Comparison of ENCODE assay signal across 12 cellular contexts in genomic region chrX:9285342-9285771, GRCh38.
DNase-seq lines count a peak whose midpoint lies in the region; ATAC-seq and TF ChIP-seq lines count a peak whose summit lies in the region.
"Had no signal": no experiment of that assay in that cellular context is flagged by ENCODE, and none has a peak within 500 bp of the region (broad histone marks: within the 10 kb centered on the region; RNA-seq: fewer than 3 reads in every experiment).

No MANE protein-coding gene starts in this region.

- peak; percentile 78 for ATAC-seq in GM18511 (IDR thresholded peaks at IDR 0.05; ENCODE audit: unreplicated experiment)

- H3K36me3 Mint-ChIP-seq in MCF 10A (ENCODE audit: insufficient read depth, unreplicated experiment), result no peaks in the 10 kb centered on the region
- H3K36me3 Mint-ChIP-seq in progenitor cell of endocrine pancreas (ENCODE audit: insufficient read depth), result no peaks in the 10 kb centered on the region

- TF ChIP-seq CTCF in MCF 10A (IDR thresholded peaks at IDR 0.05; ENCODE audit: unreplicated experiment) (no peak), progenitor cell of endocrine pancreas (IDR thresholded peaks at IDR 0.05; ENCODE audit: unreplicated experiment) (no peak)

- CTCF ChIA-PET in MCF 10A (lab: Yijun Ruan, JAX), result no interaction called here

- BruUV-seq in MCF 10A (replicated peaks; lab: Mats Ljungman, UMichigan), result no TSS peak

- no peak overlapping the region for H3K4me3 Mint-ChIP-seq in MCF 10A (ENCODE audit: unreplicated experiment)
- no peak overlapping the region for H3K4me3 Mint-ChIP-seq in progenitor cell of endocrine pancreas (ENCODE audit: low read depth)

- POLR2A ChIA-PET in MCF 10A (lab: Yijun Ruan, JAX), result no interaction called here

- no peak overlapping the region for H3K27ac Mint-ChIP-seq in MCF 10A (ENCODE audit: low read depth, unreplicated experiment)
- no peak overlapping the region for H3K27ac Mint-ChIP-seq in progenitor cell of endocrine pancreas

- H3K4me1 Mint-ChIP-seq in MCF 10A (ENCODE audit: insufficient read depth, unreplicated experiment) (no peaks in the 10 kb centered on the region), progenitor cell of endocrine pancreas (ENCODE audit: low read depth) (peaks cover 1% of the 10 kb centered on the region)

- H3K9me3 Mint-ChIP-seq in MCF 10A (ENCODE audit: unreplicated experiment) (no peaks in the 10 kb centered on the region), progenitor cell of endocrine pancreas (ENCODE audit: low read depth) (peaks cover 21% of the 10 kb centered on the region)

- peak; percentile 58 for DNase-seq in activated CD4-positive, CD25-positive, alpha-beta regulatory T cell treated with anti-CD3 and anti-CD28 coated beads, Interleukin-2, amount 50 U/mL, for 72 hours
- DNase-seq in activated naive CD4-positive, alpha-beta T cell treated with Interleukin-2 at 50 U/mL for 16 hours, result peak; percentile 73
- DNase-seq in stimulated activated CD4-positive, alpha-beta T cell treated with anti-CD3 and anti-CD28 coated beads, Interleukin-4, amount 100 ng/mL, for 48 hours (ENCODE audit: low read depth in 2 of 2), result peak; percentile 44 to 55
- DNase-seq in MCF 10A (ENCODE audit: unreplicated experiment) (no peak), progenitor cell of endocrine pancreas (ENCODE audit: low spot score, unreplicated experiment) (no peak), DMS53 treated with DMSO at 0.1 percent for 48 hours (lab: John Stamatoyannopoulos, UW; ENCODE audit: unreplicated experiment) (no peak), middle frontal gyrus (ENCODE audit: extremely low spot score, low spot score) (no peak)
- DNase-seq: NCI-H1105, NCI-H69, SJCRH30, stomach had no signal

- intact Hi-C loops in MCF 10A (cut with micrococcal nuclease), result no loop called here

- peaks cover 10% of the 10 kb centered on the region for H3K27me3 Mint-ChIP-seq in MCF 10A (ENCODE audit: insufficient read depth, unreplicated experiment)
- no peaks in the 10 kb centered on the region for H3K27me3 Mint-ChIP-seq in progenitor cell of endocrine pancreas

Comparison
In these comparisons a context has a peak if more than half of its experiments do, and no peak if none do; other contexts are left out.
1. DNase-seq: peak in activated CD4-positive, CD25-positive, alpha-beta regulatory T cell treated with anti-CD3 and anti-CD28 coated beads, Interleukin-2, amount 50 U/mL, for 72 hours (single experiment), activated naive CD4-positive, alpha-beta T cell treated with Interleukin-2 at 50 U/mL for 16 hours (single experiment) and stimulated activated CD4-positive, alpha-beta T cell treated with anti-CD3 and anti-CD28 coated beads, Interleukin-4, amount 100 ng/mL, for 48 hours (2 of 2); none in MCF 10A (single experiment), progenitor cell of endocrine pancreas (single experiment), DMS53 treated with DMSO at 0.1 percent for 48 hours (single experiment) and middle frontal gyrus (single experiment).